ENCODE assay signal across 22 cellular contexts in the genomic region with DNA sequence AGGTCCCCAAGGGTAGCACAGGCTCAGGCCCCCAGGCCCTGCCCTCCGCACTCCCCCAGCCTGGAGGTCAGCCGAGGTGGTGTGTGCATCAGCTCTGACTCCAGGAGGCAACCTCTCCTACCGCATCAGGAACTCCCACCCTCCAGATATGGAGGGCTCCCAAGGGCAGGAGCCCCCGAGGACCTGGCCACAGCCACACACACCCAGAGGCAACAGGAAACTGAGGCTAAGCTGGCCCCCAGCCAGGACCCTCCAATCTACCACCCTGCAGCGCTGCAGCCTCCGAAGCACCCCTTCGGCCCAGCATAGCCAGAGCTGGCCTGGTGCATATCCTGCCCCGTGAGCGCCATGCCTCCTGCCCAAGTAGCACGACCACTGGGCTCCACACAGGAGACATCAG.
"Had no signal": no experiment of that assay in that cellular context is flagged by ENCODE, and none has a peak within 500 bp of the region (broad histone marks: within the 10 kb centered on the region; RNA-seq: fewer than 3 reads in every experiment).

No MANE protein-coding gene starts in this region.

- H3K36me3 Mint-ChIP-seq: naive B cell; stimulated activated memory B cell treated with anti-CD40 and anti-IgM and Interleukin-4, amounts not matched to agents 10 μg/mL and 1 μg/mL and 100 μg/mL, for 72 hours had no signal

- ATAC-seq: effector memory CD8-positive, alpha-beta T cell; gastrocnemius medialis; left cardiac atrium; sciatic nerve; stimulated activated memory B cell treated with anti-CD40 and anti-IgM and Interleukin-4, amounts not matched to agents 10 μg/mL and 1 μg/mL and 100 μg/mL, for 72 hours had no signal

- H3K36me3 ChIP-seq: esophagus muscularis mucosa, gastrocnemius medialis, left ventricle myocardium inferior, neutrophil, spleen, tibial artery, upper lobe of left lung, uterus had no signal

- H3K4me1 ChIP-seq: esophagus muscularis mucosa, gastrocnemius medialis, left ventricle myocardium inferior, tibial artery, uterus had no signal

- H3K4me3 ChIP-seq: esophagus muscularis mucosa, gastrocnemius medialis, left ventricle myocardium inferior, spleen, tibial artery, upper lobe of left lung, uterus had no signal

- H3K27me3 ChIP-seq: gastrocnemius medialis, neutrophil, spleen, upper lobe of left lung, uterus had no signal

- H3K9me3 Mint-ChIP-seq: dendritic cell treated with granulocyte-macrophage colony-stimulating factor and Interleukin-4, amounts not matched to agents 40 ng/mL and 50 ng/mL, for 4 days; effector memory CD8-positive, alpha-beta T cell; naive B cell; nephron progenitor cell; stimulated activated memory B cell treated with anti-CD40 and anti-IgM and Interleukin-4, amounts not matched to agents 10 μg/mL and 1 μg/mL and 100 μg/mL, for 72 hours; stimulated activated naive CD8-positive, alpha-beta T cell treated with anti-CD3 and anti-CD28 coated beads, Interleukin-15, Interleukin-2, amounts not matched to agents 100 ng/mL and 50 ng/mL, for 24 hours had no signal

- H3K27ac ChIP-seq: epithelial cell of prostate, esophagus muscularis mucosa, gastrocnemius medialis, left ventricle myocardium inferior, neutrophil, spleen, tibial artery, upper lobe of left lung, uterus had no signal

- H3K27me3 Mint-ChIP-seq: effector memory CD8-positive, alpha-beta T cell; stimulated activated naive CD8-positive, alpha-beta T cell treated with anti-CD3 and anti-CD28 coated beads, Interleukin-15, Interleukin-2, amounts not matched to agents 100 ng/mL and 50 ng/mL, for 24 hours had no signal

- DNase-seq: effector memory CD8-positive, alpha-beta T cell; gastrocnemius medialis; kidney; left cardiac atrium; left ventricle myocardium inferior; mesendoderm; naive B cell; nephron progenitor cell; spleen; stimulated activated CD4-positive, alpha-beta T cell treated with anti-CD3 and anti-CD28 coated beads, Interleukin-15, amount 100 ng/mL, for 24 hours; stimulated activated CD4-positive, alpha-beta T cell treated with anti-CD3 and anti-CD28 coated beads, Interleukin-1b, Interleukin-23, amount 100 ng/mL, for 48 hours; stimulated activated CD4-positive, alpha-beta T cell treated with anti-CD3 and anti-CD28 coated beads, Interleukin-4, amount 100 ng/mL, for 24 hours; tibial artery; uterus had no signal

- H3K4me3 Mint-ChIP-seq: dendritic cell treated with granulocyte-macrophage colony-stimulating factor and Interleukin-4, amounts not matched to agents 40 ng/mL and 50 ng/mL, for 4 days; effector memory CD8-positive, alpha-beta T cell; naive B cell; nephron progenitor cell; stimulated activated memory B cell treated with anti-CD40 and anti-IgM and Interleukin-4, amounts not matched to agents 10 μg/mL and 1 μg/mL and 100 μg/mL, for 72 hours; stimulated activated naive CD8-positive, alpha-beta T cell treated with anti-CD3 and anti-CD28 coated beads, Interleukin-15, Interleukin-2, amounts not matched to agents 100 ng/mL and 50 ng/mL, for 24 hours had no signal

- H3K9me3 ChIP-seq: esophagus muscularis mucosa, gastrocnemius medialis, left ventricle myocardium inferior, neutrophil, spleen, tibial artery, upper lobe of left lung, uterus had no signal

- H3K27ac Mint-ChIP-seq: dendritic cell treated with granulocyte-macrophage colony-stimulating factor and Interleukin-4, amounts not matched to agents 40 ng/mL and 50 ng/mL, for 4 days; nephron progenitor cell; stimulated activated memory B cell treated with anti-CD40 and anti-IgM and Interleukin-4, amounts not matched to agents 10 μg/mL and 1 μg/mL and 100 μg/mL, for 72 hours; stimulated activated naive CD8-positive, alpha-beta T cell treated with anti-CD3 and anti-CD28 coated beads, Interleukin-15, Interleukin-2, amounts not matched to agents 100 ng/mL and 50 ng/mL, for 24 hours had no signal
